In the genomic region with DNA sequence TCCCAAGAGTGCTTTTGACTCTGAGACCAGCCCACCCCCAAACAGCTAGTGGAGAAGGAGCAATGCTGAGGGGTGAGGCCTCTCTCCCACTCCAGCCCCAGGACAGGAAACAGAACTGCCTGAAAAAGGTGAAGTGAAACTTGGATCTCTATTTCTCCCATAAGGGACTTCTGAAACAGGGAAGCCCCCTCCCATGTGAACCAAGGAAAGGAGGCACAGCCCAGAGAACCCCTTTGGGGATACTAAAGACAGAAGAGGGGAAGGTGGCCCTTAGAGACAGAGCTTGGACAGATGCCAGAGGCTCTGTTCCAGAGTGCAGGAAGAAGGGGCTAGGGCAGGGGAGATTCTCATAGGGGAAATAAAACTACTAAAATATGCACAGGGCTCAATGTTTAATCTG, we compare ENCODE assay signal across 1 cellular context.
TF ChIP-seq lines count a peak whose summit lies in the region.

No MANE protein-coding gene starts in this region.

TF ChIP-seq in GM12878, 131 proteins besides CTCF, POLR2A, EP300 and RAD21:
- no peak for TF ChIP-seq ZZZ3 (IDR thresholded peaks at IDR 0.05; ENCODE audit: control insufficient read depth, insufficient read length, low read depth)
- TF ChIP-seq, protein P1, sequence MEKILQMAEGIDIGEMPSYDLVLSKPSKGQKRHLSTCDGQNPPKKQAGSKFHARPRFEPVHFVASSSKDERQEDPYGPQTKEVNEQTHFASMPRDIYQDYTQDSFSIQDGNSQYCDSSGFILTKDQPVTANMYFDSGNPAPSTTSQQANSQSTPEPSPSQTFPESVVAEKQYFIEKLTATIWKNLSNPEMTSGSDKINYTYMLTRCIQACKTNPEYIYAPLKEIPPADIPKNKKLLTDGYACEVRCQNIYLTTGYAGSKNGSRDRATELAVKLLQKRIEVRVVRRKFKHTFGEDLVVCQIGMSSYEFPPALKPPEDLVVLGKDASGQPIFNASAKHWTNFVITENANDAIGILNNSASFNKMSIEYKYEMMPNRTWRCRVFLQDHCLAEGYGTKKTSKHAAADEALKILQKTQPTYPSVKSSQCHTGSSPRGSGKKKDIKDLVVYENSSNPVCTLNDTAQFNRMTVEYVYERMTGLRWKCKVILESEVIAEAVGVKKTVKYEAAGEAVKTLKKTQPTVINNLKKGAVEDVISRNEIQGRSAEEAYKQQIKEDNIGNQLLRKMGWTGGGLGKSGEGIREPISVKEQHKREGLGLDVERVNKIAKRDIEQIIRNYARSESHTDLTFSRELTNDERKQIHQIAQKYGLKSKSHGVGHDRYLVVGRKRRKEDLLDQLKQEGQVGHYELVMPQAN (conservative IDR thresholded peaks at IDR 0.05): no peak
- TF ChIP-seq IKZF1 (conservative IDR thresholded peaks at IDR 0.05): peak; percentile 84
- TF ChIP-seq, protein P2, sequence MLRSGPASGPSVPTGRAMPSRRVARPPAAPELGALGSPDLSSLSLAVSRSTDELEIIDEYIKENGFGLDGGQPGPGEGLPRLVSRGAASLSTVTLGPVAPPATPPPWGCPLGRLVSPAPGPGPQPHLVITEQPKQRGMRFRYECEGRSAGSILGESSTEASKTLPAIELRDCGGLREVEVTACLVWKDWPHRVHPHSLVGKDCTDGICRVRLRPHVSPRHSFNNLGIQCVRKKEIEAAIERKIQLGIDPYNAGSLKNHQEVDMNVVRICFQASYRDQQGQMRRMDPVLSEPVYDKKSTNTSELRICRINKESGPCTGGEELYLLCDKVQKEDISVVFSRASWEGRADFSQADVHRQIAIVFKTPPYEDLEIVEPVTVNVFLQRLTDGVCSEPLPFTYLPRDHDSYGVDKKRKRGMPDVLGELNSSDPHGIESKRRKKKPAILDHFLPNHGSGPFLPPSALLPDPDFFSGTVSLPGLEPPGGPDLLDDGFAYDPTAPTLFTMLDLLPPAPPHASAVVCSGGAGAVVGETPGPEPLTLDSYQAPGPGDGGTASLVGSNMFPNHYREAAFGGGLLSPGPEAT (IDR thresholded peaks at IDR 0.05; ENCODE audit: low read depth): peak; percentile 58; the same call in 1 of the 2 replicates
- peak; percentile 71 for TF ChIP-seq MEF2B (IDR thresholded peaks at IDR 0.05; ENCODE audit: partially characterized antibody, poor library complexity, severe bottlenecking)
- no peak for TF ChIP-seq SREBF1 (IDR thresholded peaks at IDR 0.05; ENCODE audit: low read length)
- TF ChIP-seq EED (IDR thresholded peaks at IDR 0.05; ENCODE audit: low read depth): peak; percentile 79
- TF ChIP-seq GABPA (IDR thresholded peaks at IDR 0.05; ENCODE audit: low read depth): no peak
- 0 out of 2 replicates have a peak, but pooled peaks have one; percentile 17 for TF ChIP-seq GATAD2B (conservative IDR thresholded peaks at IDR 0.05; ENCODE audit: low read depth)
- peak; percentile 72 to 83 for TF ChIP-seq IKZF2 (IDR thresholded peaks at IDR 0.05)
- TF ChIP-seq SPI1 (IDR thresholded peaks at IDR 0.05; ENCODE audit: borderline replicate concordance, insufficient read depth, low read depth, low read length): peak; percentile 84
TF ChIP-seq in GM12878: peak in this region for 7.
